Comparison of ENCODE assay signal across 31 cellular contexts in the genomic region with DNA sequence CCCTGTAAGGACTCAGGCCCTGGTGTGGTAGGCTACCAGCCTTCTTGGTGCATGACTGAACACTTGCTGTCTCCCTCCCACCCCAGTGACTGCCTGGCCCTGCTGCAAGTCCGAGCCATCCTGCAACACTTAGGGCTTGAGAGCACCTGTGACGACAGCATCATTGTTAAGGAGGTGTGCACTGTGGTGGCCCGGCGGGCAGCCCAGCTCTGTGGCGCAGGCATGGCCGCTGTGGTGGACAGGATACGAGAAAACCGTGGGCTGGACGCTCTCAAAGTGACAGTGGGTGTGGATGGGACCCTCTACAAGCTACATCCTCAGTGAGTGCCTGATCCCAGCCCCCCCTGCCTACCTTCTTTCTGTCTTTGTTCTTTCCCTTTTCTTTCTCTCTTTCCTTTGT.
"Had no signal": no experiment of that assay in that cellular context is flagged by ENCODE, and none has a peak within 500 bp of the region (broad histone marks: within the 10 kb centered on the region; RNA-seq: fewer than 3 reads in every experiment).

No MANE protein-coding gene starts in this region.

- DNase-seq: activated CD4-positive, alpha-beta T cell treated with anti-CD3 and anti-CD28 coated beads for 4 hours; activated CD4-positive, alpha-beta T cell treated with anti-CD3 and anti-CD28 coated beads, Interleukin-2, amount 50 U/mL, for 4 hours; activated effector memory CD4-positive, alpha-beta T cell treated with anti-CD3 and anti-CD28 coated beads, Interleukin-2, amount 50 U/mL, for 16 hours; activated naive CD4-positive, alpha-beta T cell treated with anti-CD3 and anti-CD28 coated beads for 36 hours; activated naive CD8-positive, alpha-beta T cell treated with anti-CD3 and anti-CD28 coated beads for 36 hours; activated T-cell treated with anti-CD3 and anti-CD28 coated beads, Interleukin-2, amount 50 U/mL, for 1 hour; brain microvascular endothelial cell; caudate nucleus; cortex of kidney; gastrocnemius medialis; islet precursor cell; left ventricle myocardium inferior; psoas muscle; sigmoid colon; small intestine; stimulated activated CD4-positive, alpha-beta T cell treated with anti-CD3 and anti-CD28 coated beads, Interleukin-1b, Interleukin-23, amount 100 ng/mL, for 48 hours; stimulated activated CD4-positive, alpha-beta T cell treated with anti-CD3 and anti-CD28 coated beads, Interleukin-4, amount 100 ng/mL, for 4 hours; stimulated activated naive B cell treated with anti-CD40 and anti-IgM and Interleukin-4, amounts not matched to agents 10 μg/mL and 1 μg/mL and 100 μg/mL, for 72 hours; SW 1271; T-helper 9 cell; trophoblast cell had no signal

- H2AFZ ChIP-seq: hepatocyte, parathyroid adenoma had no signal

- H3K4me3 ChIP-seq: adrenal gland, ascending aorta, gastrocnemius medialis, hepatocyte, left ventricle myocardium inferior, lung, psoas muscle, sigmoid colon, thoracic aorta, vagina had no signal

- H3K79me2 ChIP-seq: hepatocyte, parathyroid adenoma had no signal

- ATAC-seq: gastrocnemius medialis; psoas muscle; stimulated activated naive B cell treated with anti-CD40 and anti-IgM and Interleukin-4, amounts not matched to agents 10 μg/mL and 1 μg/mL and 100 μg/mL, for 72 hours had no signal

- H3K27me3 ChIP-seq: adrenal gland, ascending aorta, brain microvascular endothelial cell, gastrocnemius medialis, hepatocyte, neutrophil, sigmoid colon, vagina had no signal

- H3K9me3 ChIP-seq: adrenal gland, ascending aorta, gastrocnemius medialis, left ventricle myocardium inferior, psoas muscle, sigmoid colon, thoracic aorta, vagina had no signal

- H3K36me3 ChIP-seq: adrenal gland, brain microvascular endothelial cell, sigmoid colon had no signal

- H3K4me2 ChIP-seq: hepatocyte had no signal

- FAIRE-seq: small intestine, TTC549 had no signal

- H3K4me1 ChIP-seq: adrenal gland, gastrocnemius medialis, left ventricle myocardium inferior, parathyroid adenoma, psoas muscle, sigmoid colon, vagina had no signal

- H3K9ac ChIP-seq: parathyroid adenoma had no signal

- H3K27ac ChIP-seq: adrenal gland, ascending aorta, gastrocnemius medialis, hepatocyte, left ventricle myocardium inferior, parathyroid adenoma, psoas muscle, sigmoid colon, thoracic aorta, vagina, VCaP had no signal
